Comparison of ENCODE assay signal across 1 cellular context in genomic region chr7:75798770-75799169, GRCh38.
A peak's percentile ranks its signal among the peaks of the same experiment; 100 is the strongest.
TF ChIP-seq lines count a peak whose summit lies in the region.

No MANE protein-coding gene starts in this region.

TF ChIP-seq in K562, 482 proteins besides CTCF, POLR2A, EP300 and RAD21 (continued from another document and continues in another):
- no peak for TF ChIP-seq CUX1 (CRISPR knock-in tag; IDR thresholded peaks at IDR 0.05)
- peak; percentile 92 for TF ChIP-seq CBFA2T3 (IDR thresholded peaks at IDR 0.05)
- no peak for TF ChIP-seq ZNF354B (CRISPR knock-in tag; IDR thresholded peaks at IDR 0.05)
- TF ChIP-seq TBP (optimal IDR thresholded peaks at IDR 0.05; ENCODE audit: low read depth, low read length) = no peak
- no peak for TF ChIP-seq CHD1 (IDR thresholded peaks at IDR 0.05; ENCODE audit: low read length)
- no peak for TF ChIP-seq DNMT1 (IDR thresholded peaks at IDR 0.05)
- TF ChIP-seq YY1 (IDR thresholded peaks at IDR 0.05; ENCODE audit: borderline replicate concordance in 1 of 3, control insufficient read depth in 1 of 3, extremely low read depth in 1 of 3, insufficient read depth in 3 of 3, insufficient read length in 1 of 3, insufficient replicate concordance in 2 of 3, low read depth in 1 of 3, low read length in 2 of 3) = no peak
- TF ChIP-seq JUND (IDR thresholded peaks at IDR 0.05; ENCODE audit: borderline replicate concordance, low read depth, low read length) = peak; percentile 22; the same call in 1 of the 2 replicates
- TF ChIP-seq JUND (tag; IDR thresholded peaks at IDR 0.05; ENCODE audit: borderline replicate concordance, low read depth, low read length) = peak; percentile 48; the same call in 2 of the 3 replicates
- no peak for TF ChIP-seq NFATC3 (IDR thresholded peaks at IDR 0.05)
- TF ChIP-seq MYBL2 (IDR thresholded peaks at IDR 0.05; ENCODE audit: low read depth) = no peak
- no peak for TF ChIP-seq MYBL2 (CRISPR knock-in tag; IDR thresholded peaks at IDR 0.05; ENCODE audit: borderline replicate concordance)
- TF ChIP-seq E2F4 (CRISPR knock-in tag; IDR thresholded peaks at IDR 0.05; ENCODE audit: low read depth) = no peak
- TF ChIP-seq TCF3 (CRISPR knock-in tag; IDR thresholded peaks at IDR 0.05) = peak; percentile 84
- no peak for TF ChIP-seq PURB (CRISPR knock-in tag; IDR thresholded peaks at IDR 0.05; ENCODE audit: low read depth)
- no peak for TF ChIP-seq KAT2B (IDR thresholded peaks at IDR 0.05; ENCODE audit: low read depth, low read length)
- TF ChIP-seq RCOR1 (IDR thresholded peaks at IDR 0.05; ENCODE audit: borderline replicate concordance in 1 of 2, low read depth in 2 of 2, low read length in 2 of 2) = peak in 1 of 2 experiments; percentile 63; a peak in 1 of 4 replicates
- TF ChIP-seq BHLHE40 (IDR thresholded peaks at IDR 0.05; ENCODE audit: low read length) = no peak
- TF ChIP-seq CLOCK (CRISPR knock-in tag; IDR thresholded peaks at IDR 0.05; ENCODE audit: borderline replicate concordance) = no peak
- TF ChIP-seq MEIS2 (IDR thresholded peaks at IDR 0.05; ENCODE audit: partially characterized antibody) = peak; percentile 7
- TF ChIP-seq CBX8 (IDR thresholded peaks at IDR 0.05; ENCODE audit: borderline replicate concordance, extremely low read depth, low read depth, low read length, poor library complexity, severe bottlenecking) = no peak
- TF ChIP-seq RUNX1 (IDR thresholded peaks at IDR 0.05; ENCODE audit: low read depth) = no peak
- no peak for TF ChIP-seq RBM39 (optimal IDR thresholded peaks at IDR 0.05; ENCODE audit: low read depth, low read length)
- no peak for TF ChIP-seq RNF219 (CRISPR knock-in tag; IDR thresholded peaks at IDR 0.05)
- TF ChIP-seq CC2D1A (IDR thresholded peaks at IDR 0.05) = peak; percentile 65
- TF ChIP-seq NCOA6 (IDR thresholded peaks at IDR 0.05) = no peak
- no peak for TF ChIP-seq SIX5 (IDR thresholded peaks at IDR 0.05; ENCODE audit: borderline replicate concordance in 1 of 2, insufficient read depth in 1 of 2, low read depth in 1 of 2, low read length in 2 of 2)
- no peak for TF ChIP-seq ZNF77 (CRISPR knock-in tag; IDR thresholded peaks at IDR 0.05)
- peak; percentile 41; the same call in 1 of the 2 replicates for TF ChIP-seq CREM (IDR thresholded peaks at IDR 0.05; ENCODE audit: low read depth)
- TF ChIP-seq ZMIZ1 (IDR thresholded peaks at IDR 0.05; ENCODE audit: low read depth in 2 of 2, low read length in 2 of 2) = peak in 1 of 2 experiments; percentile 59; a peak in 1 of 4 replicates
- no peak for TF ChIP-seq POLR3A (IDR thresholded peaks at IDR 0.05; ENCODE audit: borderline replicate concordance, extremely low read depth, insufficient read depth, insufficient read length)
- no peak for TF ChIP-seq SPI1 (IDR thresholded peaks at IDR 0.05; ENCODE audit: borderline replicate concordance, low read depth, low read length)
- peak; percentile 50; the same call in 1 of the 2 replicates for TF ChIP-seq STAT5A (IDR thresholded peaks at IDR 0.05; ENCODE audit: borderline replicate concordance, low read length)
- no peak for TF ChIP-seq NELFE (IDR thresholded peaks at IDR 0.05; ENCODE audit: insufficient read depth, insufficient read length)
- no peak for TF ChIP-seq ZNF778 (CRISPR knock-in tag; IDR thresholded peaks at IDR 0.05)
- no peak for TF ChIP-seq TBL1XR1 (IDR thresholded peaks at IDR 0.05; ENCODE audit: low read length in 2 of 2)
- TF ChIP-seq ETS2 (tag; IDR thresholded peaks at IDR 0.05; ENCODE audit: borderline replicate concordance, poor library complexity, severe bottlenecking) = no peak
- TF ChIP-seq CCNT2 (IDR thresholded peaks at IDR 0.05; ENCODE audit: borderline replicate concordance, extremely low read depth, insufficient read length, low read depth, low read length) = peak; percentile 43
- TF ChIP-seq ZNF316 (IDR thresholded peaks at IDR 0.05) = peak; percentile 81
- peak; percentile 63 for TF ChIP-seq SMARCA4 (IDR thresholded peaks at IDR 0.05)
- TF ChIP-seq ZNF583 (CRISPR knock-in tag; IDR thresholded peaks at IDR 0.05) = no peak
- TF ChIP-seq TAF15 (IDR thresholded peaks at IDR 0.05; ENCODE audit: low read depth, low read length) = no peak
- no peak for TF ChIP-seq USF2 (CRISPR knock-in tag; IDR thresholded peaks at IDR 0.05)
- peak; percentile 97 for TF ChIP-seq TCF7 (IDR thresholded peaks at IDR 0.05; ENCODE audit: borderline replicate concordance)
- TF ChIP-seq MCM2 (IDR thresholded peaks at IDR 0.05; ENCODE audit: low read depth) = no peak
- peak; percentile 64 for TF ChIP-seq NR2C1 (IDR thresholded peaks at IDR 0.05)
- TF ChIP-seq NR2C1 (tag; IDR thresholded peaks at IDR 0.05) = peak; percentile 77
- no peak for TF ChIP-seq MED1 (CRISPR knock-in tag; IDR thresholded peaks at IDR 0.05; ENCODE audit: borderline replicate concordance)
- TF ChIP-seq DPF2 (IDR thresholded peaks at IDR 0.05) = peak; percentile 87
- no peak for TF ChIP-seq NFIX (CRISPR knock-in tag; IDR thresholded peaks at IDR 0.05; ENCODE audit: low read depth)
- no peak for TF ChIP-seq HNRNPUL1 (IDR thresholded peaks at IDR 0.05; ENCODE audit: low read length)
- peak; percentile 75 for TF ChIP-seq KLF16 (IDR thresholded peaks at IDR 0.05)
- TF ChIP-seq STAT6 (CRISPR knock-in tag; IDR thresholded peaks at IDR 0.05) = no peak
- TF ChIP-seq TRIM24 (IDR thresholded peaks at IDR 0.05) = peak; percentile 48 to 59; a peak in 3 of 4 replicates
